In genomic region chr2:113156278-113157107, GRCh38 we compare ENCODE assay signal across 8 cellular contexts. TPM values are rescaled to one million over a fixed set of nuclear protein-coding genes. Genes with fewer than 3 reads are reported as not detected.
A peak's percentile ranks its signal among the peaks of the same experiment; 100 is the strongest.
DNase-seq lines count a peak whose midpoint lies in the region; ATAC-seq and TF ChIP-seq lines count a peak whose summit lies in the region.

No MANE protein-coding gene starts in this region.

- DNase-seq in DMS153 treated with DMSO at 0.1 percent for 48 hours (lab: John Stamatoyannopoulos, UW; ENCODE audit: unreplicated experiment), result peak; percentile 39
- DNase-seq in breast epithelium (ENCODE audit: low spot score in 2 of 2), result no peak
- no peak for DNase-seq in naive thymus-derived CD8-positive, alpha-beta T cell
- no peak for DNase-seq in lower leg skin (ENCODE audit: low spot score in 2 of 2)
- DNase-seq in T1000 (lab: John Stamatoyannopoulos, UW), result no peak
- DNase-seq in stimulated activated naive CD4-positive, alpha-beta T cell treated with Interleukin-2 at 50 U/mL for 16 hours (lab: John Stamatoyannopoulos, UW), result no peak

- H3K27ac ChIP-seq in KOPT-K1 (ENCODE audit: low read depth, low read length, poor library complexity, severe bottlenecking) (peak overlapping the region; percentile 75), breast epithelium (peak overlapping the region; percentile 82 to 93)

- H3K27ac Mint-ChIP-seq in naive thymus-derived CD8-positive, alpha-beta T cell, result peak overlapping the region in 9 of 10 donors; percentile 81 to 93 (median 87)

- H3K36me3 Mint-ChIP-seq in naive thymus-derived CD8-positive, alpha-beta T cell, result no peaks in the 10 kb centered on the region

- intact Hi-C loops in breast epithelium (cut with DNase I; ENCODE audit: low total_unique reads) (no loop called here), lower leg skin (cut with DNase I; ENCODE audit: low total_unique reads) (no loop called here)

- H3K27me3 Mint-ChIP-seq in naive thymus-derived CD8-positive, alpha-beta T cell, result no peaks in the 10 kb centered on the region

- H3K4me1 ChIP-seq in breast epithelium, result no peaks in the 10 kb centered on the region

- H3K9me3 Mint-ChIP-seq in naive thymus-derived CD8-positive, alpha-beta T cell, result no peaks in the 10 kb centered on the region

- H3K36me3 ChIP-seq in KOPT-K1 (ENCODE audit: insufficient read depth, low read length), result no peaks in the 10 kb centered on the region
- H3K36me3 ChIP-seq in breast epithelium, result no peaks in the 10 kb centered on the region

- no peaks in the 10 kb centered on the region for H3K27me3 ChIP-seq in breast epithelium

- H3K4me3 Mint-ChIP-seq in naive thymus-derived CD8-positive, alpha-beta T cell, result peak overlapping the region; percentile 60 to 89 (median 82)

- H3K9me3 ChIP-seq in KOPT-K1 (ENCODE audit: insufficient read depth, low read length, poor library complexity, severe bottlenecking) (no peaks in the 10 kb centered on the region), breast epithelium (no peaks in the 10 kb centered on the region)

- H3K4me1 Mint-ChIP-seq in naive thymus-derived CD8-positive, alpha-beta T cell, result peaks cover 9 to 29% (median 26%) of the 10 kb centered on the region in 4 donors

- TF ChIP-seq POLR2A in breast epithelium (IDR thresholded peaks at IDR 0.05) (no peak), lower leg skin (IDR thresholded peaks at IDR 0.05) (no peak)

- POLR2A ChIA-PET in naive thymus-derived CD8-positive, alpha-beta T cell (lab: Charles Lee), result interaction anchor here (1.2 to 14.7 kb wide), 6 partner anchors 18 to 98 kb away, joined by 3 to 318 read pairs (median 6); partner anchors contain the start of gene PSD4

- TF ChIP-seq CTCF in breast epithelium (IDR thresholded peaks at IDR 0.05), result no peak
- no peak for TF ChIP-seq CTCF in lower leg skin (IDR thresholded peaks at IDR 0.05)

- peak overlapping the region in 2 of 3 donors; percentile 62 to 74 for H3K4me3 ChIP-seq in breast epithelium
- H3K4me3 ChIP-seq in lower leg skin (ENCODE audit: low read depth, poor library complexity, severe bottlenecking), result no peak overlapping the region

- WGBS in lower leg skin, 2 donors, result 38 to 44% methylated on average over 9 of the region's 9 CpGs

- no peak for ATAC-seq in naive thymus-derived CD8-positive, alpha-beta T cell
- ATAC-seq in GM21515 (IDR thresholded peaks at IDR 0.05; ENCODE audit: unreplicated experiment), result no peak

RNA-seq across cellular contexts. Expression of gene PSD4, which starts 17.3 kb away (rescaled TPM):
- total RNA-seq in breast epithelium (10 to 100 TPM in 2 of 3 donors, 1 to 10 TPM in 1; 4.3 to 61.2 (median 40.3) TPM), lower leg skin (10 to 100 TPM; 58.1 to 99.2 (median 87.6) TPM)
- total RNA-seq in naive thymus-derived CD8-positive, alpha-beta T cell, result 100 to 1,000 TPM; 118 to 124 TPM
- polyA plus RNA-seq in naive thymus-derived CD8-positive, alpha-beta T cell, result 10 to 100 TPM; 22.8 to 44.1 (median 29.9) TPM

RNA-seq across cellular contexts. Expression of gene IL1RN, which starts 29.1 kb away (rescaled TPM):
- total RNA-seq in breast epithelium, result 1 to 10 TPM in 2 of 3 donors, under 1 TPM in 1; 0.66 to 3.8 (median 1.6) TPM
- 1 to 10 TPM in 1 of 2 experiments, not detected in 1; 1.2 TPM for total RNA-seq in naive thymus-derived CD8-positive, alpha-beta T cell
- not detected for polyA plus RNA-seq in naive thymus-derived CD8-positive, alpha-beta T cell
- 100 to 1,000 TPM; 120 to 178 (median 132) TPM for total RNA-seq in lower leg skin

Comparison
In these comparisons a context has a peak if more than half of its experiments do, and no peak if none do; other contexts are left out.
1. RNA of gene IL1RN, which starts 29.1 kb away (total RNA-seq): 120 to 178 TPM in lower leg skin; 0.66 to 3.8 TPM in breast epithelium and 1.2 TPM in naive thymus-derived CD8-positive, alpha-beta T cell; every median in the first group is over 10 times any median in the second.